ENCODE assay signal across 1 cellular context in genomic region chr12:107657133-107657532, GRCh38.
A peak's percentile ranks its signal among the peaks of the same experiment; 100 is the strongest.
TF ChIP-seq lines count a peak whose summit lies in the region.

No MANE protein-coding gene starts in this region.

TF ChIP-seq in K562, 482 proteins besides CTCF, POLR2A, EP300 and RAD21:
- TF ChIP-seq ZNF311 (CRISPR knock-in tag; IDR thresholded peaks at IDR 0.05) (no peak), KHSRP (IDR thresholded peaks at IDR 0.05) (no peak), ZNF3 (CRISPR knock-in tag; IDR thresholded peaks at IDR 0.05) (no peak), SRSF1 (IDR thresholded peaks at IDR 0.05; ENCODE audit: low read depth, low read length) (no peak), NFIC (IDR thresholded peaks at IDR 0.05) (peak; percentile 82), ZNF561 (CRISPR knock-in tag; conservative IDR thresholded peaks at IDR 0.05) (no peak), ZNF41 (CRISPR knock-in tag; conservative IDR thresholded peaks at IDR 0.05) (no peak), STAG1 (CRISPR knock-in tag; IDR thresholded peaks at IDR 0.05; ENCODE audit: borderline replicate concordance) (no peak), EWSR1 (IDR thresholded peaks at IDR 0.05; ENCODE audit: borderline replicate concordance, low read depth, partially characterized antibody) (no peak), SMAD4 (CRISPR knock-in tag; conservative IDR thresholded peaks at IDR 0.05) (no peak), NFIX (CRISPR knock-in tag; IDR thresholded peaks at IDR 0.05; ENCODE audit: low read depth) (peak; percentile 38; the same call in 1 of the 2 replicates), EGR1 (conservative IDR thresholded peaks at IDR 0.05) (no peak), DMBX1 (CRISPR knock-in tag; IDR thresholded peaks at IDR 0.05; ENCODE audit: borderline replicate concordance) (no peak), ZSCAN29 (IDR thresholded peaks at IDR 0.05) (no peak)
- TF ChIP-seq, protein P1, sequence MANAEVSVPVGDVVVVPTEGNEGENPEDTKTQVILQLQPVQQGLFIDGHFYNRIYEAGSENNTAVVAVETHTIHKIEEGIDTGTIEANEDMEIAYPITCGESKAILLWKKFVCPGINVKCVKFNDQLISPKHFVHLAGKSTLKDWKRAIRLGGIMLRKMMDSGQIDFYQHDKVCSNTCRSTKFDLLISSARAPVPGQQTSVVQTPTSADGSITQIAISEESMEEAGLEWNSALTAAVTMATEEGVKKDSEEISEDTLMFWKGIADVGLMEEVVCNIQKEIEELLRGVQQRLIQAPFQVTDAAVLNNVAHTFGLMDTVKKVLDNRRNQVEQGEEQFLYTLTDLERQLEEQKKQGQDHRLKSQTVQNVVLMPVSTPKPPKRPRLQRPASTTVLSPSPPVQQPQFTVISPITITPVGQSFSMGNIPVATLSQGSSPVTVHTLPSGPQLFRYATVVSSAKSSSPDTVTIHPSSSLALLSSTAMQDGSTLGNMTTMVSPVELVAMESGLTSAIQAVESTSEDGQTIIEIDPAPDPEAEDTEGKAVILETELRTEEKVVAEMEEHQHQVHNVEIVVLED (CRISPR knock-in tag; IDR thresholded peaks at IDR 0.05): no peak
